8 cellular contexts compared by ENCODE assay signal in genomic region chr1:45493116-45493697, GRCh38. TPM values are rescaled to one million over a fixed set of nuclear protein-coding genes. Genes with fewer than 3 reads are reported as not detected.
DNase-seq lines count a peak whose midpoint lies in the region; ATAC-seq and TF ChIP-seq lines count a peak whose summit lies in the region.

No MANE protein-coding gene starts in this region.

- no peak overlapping the region for H3K27ac Mint-ChIP-seq in T-helper 2 cell treated with Interferon-gamma antibody and Interleukin-4, amounts not matched to agents 5 μg/mL and 100 μg/mL, for 36 hours
- no peak overlapping the region for H3K27ac Mint-ChIP-seq in central memory CD8-positive, alpha-beta T cell (ENCODE audit: low read depth)

- H3K36me3 ChIP-seq in transverse colon = no peaks in the 10 kb centered on the region

- no peak for TF ChIP-seq EP300 in transverse colon (IDR thresholded peaks at IDR 0.05; ENCODE audit: low read depth)

- ATAC-seq in central memory CD8-positive, alpha-beta T cell (replicated peaks; ENCODE audit: extremely low read depth, poor library complexity, severe bottlenecking) = no peak
- no peak for ATAC-seq in HG03469 (IDR thresholded peaks at IDR 0.05; ENCODE audit: unreplicated experiment)

- H3K27ac ChIP-seq in transverse colon = no peak overlapping the region

- 52 to 60% methylated on average over 1 to 2 of the region's 2 CpGs for WGBS in transverse colon (ENCODE audit: low coverage in 1 of 2), 2 donors

- no peaks in the 10 kb centered on the region for H3K36me3 Mint-ChIP-seq in T-helper 2 cell treated with Interferon-gamma antibody and Interleukin-4, amounts not matched to agents 5 μg/mL and 100 μg/mL, for 36 hours (ENCODE audit: low read depth)
- peaks cover 3% of the 10 kb centered on the region for H3K36me3 Mint-ChIP-seq in central memory CD8-positive, alpha-beta T cell (ENCODE audit: insufficient read depth)

- H3K4me1 Mint-ChIP-seq in T-helper 2 cell treated with Interferon-gamma antibody and Interleukin-4, amounts not matched to agents 5 μg/mL and 100 μg/mL, for 36 hours (ENCODE audit: low read depth) = peaks cover 8% of the 10 kb centered on the region
- H3K4me1 Mint-ChIP-seq in central memory CD8-positive, alpha-beta T cell = no peaks in the 10 kb centered on the region

- H3K27me3 ChIP-seq in transverse colon = no peaks in the 10 kb centered on the region

- no peaks in the 10 kb centered on the region for H3K9me3 Mint-ChIP-seq in T-helper 2 cell treated with Interferon-gamma antibody and Interleukin-4, amounts not matched to agents 5 μg/mL and 100 μg/mL, for 36 hours
- H3K9me3 Mint-ChIP-seq in central memory CD8-positive, alpha-beta T cell = no peaks in the 10 kb centered on the region

- DNase-seq in activated gamma-delta T cell treated with Interleukin-2 at 50 U/mL for 16 hours (peak; percentile 56), activated gamma-delta T cell (lab: John Stamatoyannopoulos, UW) (no peak), NCI-H1092 (lab: John Stamatoyannopoulos, UW) (peak; percentile 33), medulla oblongata (ENCODE audit: extremely low spot score) (peak; percentile 85), transverse colon (peak; percentile 53)
- DNase-seq in T-helper 2 cell treated with Interferon-gamma antibody and Interleukin-4, amounts not matched to agents 5 μg/mL and 100 μg/mL, for 36 hours (ENCODE audit: low spot score) = peak; percentile 40
- DNase-seq in central memory CD8-positive, alpha-beta T cell (ENCODE audit: low spot score in 2 of 2) = peak; percentile 21 to 32

- no peak overlapping the region for H3K4me3 ChIP-seq in transverse colon

- peaks cover 0 to 16% (median 3%) of the 10 kb centered on the region in 4 donors for H3K4me1 ChIP-seq in transverse colon

- in situ Hi-C loops in transverse colon (cut with MboI; ENCODE audit: low pct_ligation_motif_present in 1 of 4, low pct_unique_long_range_greater_than_20kb in 1 of 4, low sequenced_read_pairs in 3 of 4) = loop anchor here (5.0 to 25.0 kb wide), 5 partner anchors 131 to 656 kb away; partner anchors contain the start of genes HECTD3 (in 3 of the 4), UROD (in 3 of the 4) and PTCH2 (in 1 of the 4)

- peaks cover 8% of the 10 kb centered on the region for H3K27me3 Mint-ChIP-seq in T-helper 2 cell treated with Interferon-gamma antibody and Interleukin-4, amounts not matched to agents 5 μg/mL and 100 μg/mL, for 36 hours (ENCODE audit: low read depth)
- no peaks in the 10 kb centered on the region for H3K27me3 Mint-ChIP-seq in central memory CD8-positive, alpha-beta T cell

- no peaks in the 10 kb centered on the region for H3K9me3 ChIP-seq in transverse colon

- H3K4me3 Mint-ChIP-seq in T-helper 2 cell treated with Interferon-gamma antibody and Interleukin-4, amounts not matched to agents 5 μg/mL and 100 μg/mL, for 36 hours = no peak overlapping the region
- H3K4me3 Mint-ChIP-seq in central memory CD8-positive, alpha-beta T cell = no peak overlapping the region

- TF ChIP-seq POLR2A in transverse colon (IDR thresholded peaks at IDR 0.05) = no peak

- peak; percentile 51 to 71 (median 56) for TF ChIP-seq CTCF in transverse colon (IDR thresholded peaks at IDR 0.05)

- intact Hi-C loops in transverse colon (cut with DNase I; ENCODE audit: low total_unique reads) = loop anchor here (5.0 kb wide), 1 partner anchor 141 kb away; no protein-coding TSS in a partner anchor

RNA-seq across cellular contexts. Expression of gene TESK2, which starts 2.2 kb away (rescaled TPM):
- 10 to 100 TPM in 3 of 4 donors, 1 to 10 TPM in 1; 5.2 to 32.2 (median 14.5) TPM for total RNA-seq in transverse colon

RNA-seq across cellular contexts. Expression of gene CCDC163, which starts 6.7 kb away (rescaled TPM):
- 1 to 10 TPM in 1 of 4 donors, under 1 TPM in 1, not detected in 2; 0.27 to 1.1 TPM for total RNA-seq in transverse colon

RNA-seq across cellular contexts. Expression of gene MMACHC, which starts 6.9 kb away (rescaled TPM):
- total RNA-seq in transverse colon = 10 to 100 TPM in 1 of 4 donors, 1 to 10 TPM in 3; 3.7 to 21.3 (median 4.5) TPM

RNA-seq across cellular contexts. Expression of gene PRDX1, which starts 28.5 kb away (rescaled TPM):
- 100 to 1,000 TPM; 120 to 291 (median 189) TPM for total RNA-seq in transverse colon

RNA-seq across cellular contexts. Expression of gene AKR1A1, which starts 57.4 kb away (rescaled TPM):
- total RNA-seq in transverse colon = 100 to 1,000 TPM in 3 of 4 donors, 10 to 100 TPM in 1; 86.5 to 158 (median 128) TPM
